11 cellular contexts compared by ENCODE assay signal in genomic region chr7:771241-772004, GRCh38. TPM values are rescaled to one million over a fixed set of nuclear protein-coding genes. Genes with fewer than 3 reads are reported as not detected.
DNase-seq lines count a peak whose midpoint lies in the region; ATAC-seq and TF ChIP-seq lines count a peak whose summit lies in the region.
"Had no signal": no experiment of that assay in that cellular context is flagged by ENCODE, and none has a peak within 500 bp of the region (broad histone marks: within the 10 kb centered on the region; RNA-seq: fewer than 3 reads in every experiment).

No MANE protein-coding gene starts in this region.

- H3K27ac Mint-ChIP-seq in naive thymus-derived CD4-positive, alpha-beta T cell, result no peak overlapping the region

- POLR2A ChIA-PET in naive thymus-derived CD4-positive, alpha-beta T cell (lab: Charles Lee), result no interaction called here

- H3K36me3 Mint-ChIP-seq in naive thymus-derived CD4-positive, alpha-beta T cell, result peaks cover 4 to 21% (median 8%) of the 10 kb centered on the region in 5 donors

- intact Hi-C loops in ascending aorta (cut with DNase I) (loop anchor here (5.0 to 10.0 kb wide), 3 partner anchors 44 to 257 kb away; partner anchors contain the start of genes DNAAF5, PDGFA and PRKAR1B), upper lobe of right lung (cut with DNase I) (loop anchor here (5.0 kb wide), 1 partner anchor 449 kb away; no protein-coding TSS in a partner anchor)
- intact Hi-C loops in naive thymus-derived CD4-positive, alpha-beta T cell (cut with micrococcal nuclease), result loop anchor here in 1 of 2 donors (5.0 kb wide), 1 partner anchor 181 kb away; the partner anchor contains the start of gene ADAP1

- peak overlapping the region in 1 of 2 donors; percentile 30 for H3K4me3 ChIP-seq in ascending aorta
- H3K4me3 ChIP-seq in cardiac muscle cell, result no peak overlapping the region
- no peak overlapping the region for H3K4me3 ChIP-seq in naive thymus-derived CD4-positive, alpha-beta T cell (ENCODE audit: low read length)
- no peak overlapping the region for H3K4me3 ChIP-seq in upper lobe of right lung

- peak; percentile 42 to 81 for DNase-seq in ascending aorta (ENCODE audit: low spot score in 2 of 2)
- peak; percentile 63 to 77 for DNase-seq in cardiac muscle cell (ENCODE audit: low read depth in 1 of 2, low spot score in 1 of 2)
- DNase-seq in naive thymus-derived CD4-positive, alpha-beta T cell, result no peak
- DNase-seq in upper lobe of right lung, result no peak
- no peak for DNase-seq in GM19238 (ENCODE audit: insufficient read length, low spot score)
- DNase-seq: activated T-cell treated with anti-CD3 and anti-CD28 coated beads, Interleukin-2, amount 50 U/mL, for 4 hours; cortex of kidney; NCI-H1048; stimulated activated naive CD4-positive, alpha-beta T cell treated with Interleukin-2 at 50 U/mL for 16 hours had no signal

- H3K4me3 Mint-ChIP-seq in naive thymus-derived CD4-positive, alpha-beta T cell, result no peak overlapping the region
- H3K4me3 Mint-ChIP-seq: activated T-cell treated with anti-CD3 and anti-CD28 coated beads, Interleukin-2, amount 50 U/mL, for 4 hours had no signal

- H3K4me1 Mint-ChIP-seq in naive thymus-derived CD4-positive, alpha-beta T cell, result peaks cover 0 to 4% (median 0%) of the 10 kb centered on the region in 7 donors

- no peaks in the 10 kb centered on the region for H3K9me3 Mint-ChIP-seq in naive thymus-derived CD4-positive, alpha-beta T cell
- H3K9me3 Mint-ChIP-seq: activated T-cell treated with anti-CD3 and anti-CD28 coated beads, Interleukin-2, amount 50 U/mL, for 4 hours had no signal

- H3K27me3 Mint-ChIP-seq in naive thymus-derived CD4-positive, alpha-beta T cell, result no peaks in the 10 kb centered on the region

- H3K9me3 ChIP-seq in ascending aorta, result no peaks in the 10 kb centered on the region
- no peaks in the 10 kb centered on the region for H3K9me3 ChIP-seq in cardiac muscle cell (ENCODE audit: low read depth)
- H3K9me3 ChIP-seq in naive thymus-derived CD4-positive, alpha-beta T cell (ENCODE audit: control insufficient read depth in 2 of 3, low read length in 3 of 3), result no peaks in the 10 kb centered on the region
- H3K9me3 ChIP-seq in upper lobe of right lung, result no peaks in the 10 kb centered on the region

- H3K36me3 ChIP-seq in ascending aorta, result peaks cover 0 to 28% of the 10 kb centered on the region in 2 donors
- no peaks in the 10 kb centered on the region for H3K36me3 ChIP-seq in cardiac muscle cell
- peaks cover 0 to 35% (median 5%) of the 10 kb centered on the region in 3 experiments for H3K36me3 ChIP-seq in naive thymus-derived CD4-positive, alpha-beta T cell (ENCODE audit: control insufficient read depth in 2 of 3, insufficient read depth in 3 of 3, low read length in 3 of 3)
- H3K36me3 ChIP-seq in upper lobe of right lung, result no peaks in the 10 kb centered on the region

- no peaks in the 10 kb centered on the region for H3K27me3 ChIP-seq in ascending aorta
- H3K27me3 ChIP-seq in cardiac muscle cell, result no peaks in the 10 kb centered on the region
- H3K27me3 ChIP-seq in naive thymus-derived CD4-positive, alpha-beta T cell (ENCODE audit: control insufficient read depth in 2 of 2, insufficient read depth in 2 of 2, low read length in 2 of 2), result no peaks in the 10 kb centered on the region
- no peaks in the 10 kb centered on the region for H3K27me3 ChIP-seq in upper lobe of right lung

- peak; percentile 25 for ATAC-seq in naive thymus-derived CD4-positive, alpha-beta T cell
- ATAC-seq in upper lobe of right lung (peak; percentile 49), GM18909 (IDR thresholded peaks at IDR 0.05; ENCODE audit: poor library complexity, unreplicated experiment) (no peak), GM18520 (IDR thresholded peaks at IDR 0.05; ENCODE audit: unreplicated experiment) (no peak)
- ATAC-seq: activated T-cell treated with anti-CD3 and anti-CD28 coated beads, Interleukin-2, amount 50 U/mL, for 4 hours had no signal

- TF ChIP-seq CTCF in ascending aorta (IDR thresholded peaks at IDR 0.05), result no peak
- no peak for TF ChIP-seq CTCF in cardiac muscle cell (IDR thresholded peaks at IDR 0.05; ENCODE audit: low read depth, low read length)
- TF ChIP-seq CTCF in upper lobe of right lung (IDR thresholded peaks at IDR 0.05), result no peak

- CTCF ChIA-PET in naive thymus-derived CD4-positive, alpha-beta T cell (lab: Charles Lee), result interaction anchor here (2.1 kb wide), 1 partner anchor 438 kb away, joined by 8 read pairs; no protein-coding TSS in a partner anchor

- H3K27ac ChIP-seq in ascending aorta (peak overlapping the region; percentile 83), cardiac muscle cell (peak overlapping the region; percentile 82), upper lobe of right lung (peak overlapping the region; percentile 59)
- H3K27ac ChIP-seq in naive thymus-derived CD4-positive, alpha-beta T cell (ENCODE audit: low read depth, low read length), result no peak overlapping the region

- H3K4me1 ChIP-seq in ascending aorta (peaks cover 6 to 20% of the 10 kb centered on the region in 2 donors), cardiac muscle cell (ENCODE audit: low read depth) (peaks cover 20% of the 10 kb centered on the region), upper lobe of right lung (peaks cover 21% of the 10 kb centered on the region)
- H3K4me1 ChIP-seq in naive thymus-derived CD4-positive, alpha-beta T cell (ENCODE audit: control insufficient read depth in 2 of 2, insufficient read depth in 2 of 2, low read length in 2 of 2), result no peaks in the 10 kb centered on the region

RNA-seq across cellular contexts. Expression of gene PRKAR1B, which starts 44.3 kb away (rescaled TPM):
- total RNA-seq in ascending aorta, result 13.0 TPM
- 35.4 and 40.2 TPM in 2 replicates for total RNA-seq in cardiac muscle cell
- 32.8 and 48.6 TPM in 2 replicates for polyA plus RNA-seq in cardiac muscle cell
- 10 to 100 TPM; 18.1 to 51.4 (median 33.1) TPM for total RNA-seq in naive thymus-derived CD4-positive, alpha-beta T cell
- 10 to 100 TPM; 16.1 to 21.2 TPM for polyA plus RNA-seq in naive thymus-derived CD4-positive, alpha-beta T cell
- total RNA-seq in upper lobe of right lung, result 25.7 TPM

RNA-seq across cellular contexts. Expression of gene DNAAF5, which starts 44.9 kb away (rescaled TPM):
- 20.5 TPM for total RNA-seq in ascending aorta
- 76.7 and 93.8 TPM in 2 replicates for total RNA-seq in cardiac muscle cell
- polyA plus RNA-seq in cardiac muscle cell, result 32.7 and 51.9 TPM in 2 replicates
- 10 to 100 TPM; 12.5 to 25.7 (median 14.6) TPM for total RNA-seq in naive thymus-derived CD4-positive, alpha-beta T cell
- polyA plus RNA-seq in naive thymus-derived CD4-positive, alpha-beta T cell, result 1 to 10 TPM; 4.0 to 5.8 TPM
- 15.8 TPM for total RNA-seq in upper lobe of right lung

Comparison
In these comparisons a context has a peak if more than half of its experiments do, and no peak if none do; other contexts are left out.
1. DNase-seq: peak in ascending aorta (2 of 2) and cardiac muscle cell (2 of 2); none in naive thymus-derived CD4-positive, alpha-beta T cell (0 of 9), upper lobe of right lung (single experiment) and GM19238 (single experiment).
2. ATAC-seq: peak in naive thymus-derived CD4-positive, alpha-beta T cell (single experiment) and upper lobe of right lung (single experiment); none in GM18909 (single experiment) and GM18520 (single experiment).